26 cellular contexts compared by ENCODE assay signal in genomic region chr1:94616503-94616902, GRCh38.
A peak's percentile ranks its signal among the peaks of the same experiment; 100 is the strongest.
DNase-seq lines count a peak whose midpoint lies in the region; ATAC-seq and TF ChIP-seq lines count a peak whose summit lies in the region.
"Had no signal": no experiment of that assay in that cellular context is flagged by ENCODE, and none has a peak within 500 bp of the region (broad histone marks: within the 10 kb centered on the region; RNA-seq: fewer than 3 reads in every experiment).

No MANE protein-coding gene starts in this region.

- H4K20me1 ChIP-seq in HCT116 (ENCODE audit: insufficient read depth), result no peaks in the 10 kb centered on the region
- no peaks in the 10 kb centered on the region for H4K20me1 ChIP-seq in hepatocyte (ENCODE audit: insufficient read depth, poor library complexity, severe bottlenecking)
- H4K20me1 ChIP-seq in Karpas-422 (ENCODE audit: insufficient read depth, low read depth, low read length), result no peaks in the 10 kb centered on the region

- no peak for TF ChIP-seq POLR2A in HCT116 (IDR thresholded peaks at IDR 0.05; ENCODE audit: borderline replicate concordance, extremely low read depth, insufficient read depth, insufficient read length)

- H3K9me2 ChIP-seq in HCT116 (ENCODE audit: insufficient read depth), result no peaks in the 10 kb centered on the region
- H3K9me2 ChIP-seq in hepatocyte (replicated peaks; ENCODE audit: insufficient read depth), result no peaks in the 10 kb centered on the region
- H3K9me2 ChIP-seq in Karpas-422 (replicated peaks; ENCODE audit: insufficient read depth, low read length), result no peaks in the 10 kb centered on the region

- in situ Hi-C loops in GM13976 (cut with MboI; ENCODE audit: low sequenced_read_pairs, unreplicated experiment), result no loop called here

- H3K27ac Mint-ChIP-seq in progenitor cell of endocrine pancreas, result peak overlapping the region; percentile 18
- H3K27ac Mint-ChIP-seq: activated naive CD8-positive, alpha-beta T cell treated with anti-CD3 and anti-CD28 coated beads, Interleukin-2, amount 50 U/mL, for 24 hours; activated T-cell treated with anti-CD3 and anti-CD28 coated beads, Interleukin-2, amount 50 U/mL, for 72 hours; CD14-positive monocyte; natural killer cell treated with Interleukin-12 subunit alpha and Interleukin-12 subunit beta and Interleukin-15 and Interleukin-18, amount 100 ng/mL, for 72 hours; stimulated activated naive B cell treated with anti-CD40 and anti-IgM and Interleukin-4, amounts not matched to agents 10 μg/mL and 1 μg/mL and 100 μg/mL, for 72 hours had no signal

- peaks cover 7% of the 10 kb centered on the region for H3K9me3 Mint-ChIP-seq in progenitor cell of endocrine pancreas (ENCODE audit: low read depth)
- H3K9me3 Mint-ChIP-seq: natural killer cell treated with Interleukin-12 subunit alpha and Interleukin-12 subunit beta and Interleukin-15 and Interleukin-18, amount 100 ng/mL, for 72 hours had no signal

- no peaks in the 10 kb centered on the region for H3K27me3 ChIP-seq in HCT116 (ENCODE audit: insufficient read depth, low read length)
- no peaks in the 10 kb centered on the region for H3K27me3 ChIP-seq in hepatocyte
- H3K27me3 ChIP-seq in Karpas-422 (ENCODE audit: low read length), result no peaks in the 10 kb centered on the region
- H3K27me3 ChIP-seq: MG63 had no signal

- BruUV-seq in HCT116 (replicated peaks; lab: Mats Ljungman, UMichigan), result no TSS peak

- WGBS in hepatocyte (ENCODE audit: low lambda C conversion rate, missing lambda C conversion rate), result 43% methylated on average over 2 of the region's 2 CpGs

- H3K36me3 ChIP-seq in HCT116 (ENCODE audit: control insufficient read depth in 1 of 2, insufficient read depth in 2 of 2, low read length in 2 of 2), result no peaks in the 10 kb centered on the region
- H3K36me3 ChIP-seq in hepatocyte (replicated peaks; ENCODE audit: insufficient read depth, low read depth), result no peaks in the 10 kb centered on the region
- no peaks in the 10 kb centered on the region for H3K36me3 ChIP-seq in Karpas-422 (ENCODE audit: insufficient read depth, low read length)
- H3K36me3 ChIP-seq: MG63 had no signal

- TF ChIP-seq CTCF in HCT116 (IDR thresholded peaks at IDR 0.05 in 2 of 3, conservative IDR thresholded peaks at IDR 0.05 in 1 of 3; ENCODE audit: borderline replicate concordance in 1 of 3, insufficient read depth in 1 of 3, low read depth in 2 of 3, low read length in 2 of 3), result no peak
- no peak for TF ChIP-seq CTCF in hepatocyte (IDR thresholded peaks at IDR 0.05; ENCODE audit: poor library complexity)
- no peak for TF ChIP-seq CTCF in progenitor cell of endocrine pancreas (IDR thresholded peaks at IDR 0.05; ENCODE audit: unreplicated experiment)
- no peak for TF ChIP-seq CTCF in GM13976 (IDR thresholded peaks at IDR 0.05; ENCODE audit: borderline replicate concordance, control extremely low read depth, extremely low read depth, insufficient read depth, missing control alignments)

- no peak for DNase-seq in HCT116 (ENCODE audit: low read depth, low spot score)
- DNase-seq in NCI-H524 (lab: John Stamatoyannopoulos, UW), result peak; percentile 30 to 79
- no peak for DNase-seq in hepatocyte (ENCODE audit: low spot score)
- no peak for DNase-seq in progenitor cell of endocrine pancreas (ENCODE audit: low spot score, unreplicated experiment)
- DNase-seq in GOT3 (lab: John Stamatoyannopoulos, UW), result no peak
- no peak for DNase-seq in hippocampal formation (lab: John Stamatoyannopoulos, UW)
- DNase-seq in Karpas-422, result no peak
- no peak for DNase-seq in GM13976 (ENCODE audit: low spot score)
- DNase-seq: activated naive CD8-positive, alpha-beta T cell treated with anti-CD3 and anti-CD28 coated beads, Interleukin-2, amount 50 U/mL, for 24 hours; activated T-cell treated with anti-CD3 and anti-CD28 coated beads, Interleukin-2, amount 50 U/mL, for 72 hours; caudate nucleus; cortex of kidney; DND-41; effector memory CD4-positive, alpha-beta T cell; erythroblast; glutamatergic neuron; KBM-7; kidney; MG63; NCI-H2029; stimulated activated naive B cell treated with anti-CD40 and anti-IgM and Interleukin-4, amounts not matched to agents 10 μg/mL and 1 μg/mL and 100 μg/mL, for 72 hours; substantia nigra; T-helper 2 cell had no signal

- H2AFZ ChIP-seq in HCT116 (ENCODE audit: low read depth, low read length, poor library complexity, severe bottlenecking), result no peak overlapping the region
- H2AFZ ChIP-seq in hepatocyte, result no peak overlapping the region
- H2AFZ ChIP-seq in Karpas-422 (ENCODE audit: low read length), result no peak overlapping the region

- intact Hi-C loops in HCT116 (cut with micrococcal nuclease), result no loop called here

- peaks cover 24 to 69% of the 10 kb centered on the region in 2 experiments for H3K4me1 ChIP-seq in HCT116 (ENCODE audit: control insufficient read depth in 1 of 2, insufficient read depth in 2 of 2, low read length in 2 of 2)
- H3K4me1 ChIP-seq in hepatocyte (ENCODE audit: insufficient read depth), result peaks cover 45% of the 10 kb centered on the region
- no peaks in the 10 kb centered on the region for H3K4me1 ChIP-seq in Karpas-422 (ENCODE audit: low read length)

- H3K27ac ChIP-seq in HCT116 (ENCODE audit: low read depth, low read length) (peak overlapping the region; percentile 19; the same call in 1 of the 2 replicates), hepatocyte (peak overlapping the region; percentile 5), Karpas-422 (ENCODE audit: low read length) (no peak overlapping the region)

- RAD21 ChIA-PET in HCT116 (lab: Charles Lee; ENCODE audit: low non-redundant PET in 1 of 2, low total read pairs in 2 of 2, uncharacterized antibody in 2 of 2, unreplicated experiment in 2 of 2), result no interaction called here

- H3K79me2 ChIP-seq in HCT116 (ENCODE audit: insufficient read depth, low read length) (no peaks in the 10 kb centered on the region), hepatocyte (no peaks in the 10 kb centered on the region), Karpas-422 (ENCODE audit: low read length) (no peaks in the 10 kb centered on the region)

- no peak for ATAC-seq in HCT116
- ATAC-seq: activated naive CD8-positive, alpha-beta T cell treated with anti-CD3 and anti-CD28 coated beads, Interleukin-2, amount 50 U/mL, for 24 hours; activated T-cell treated with anti-CD3 and anti-CD28 coated beads, Interleukin-2, amount 50 U/mL, for 72 hours; natural killer cell treated with Interleukin-12 subunit alpha and Interleukin-12 subunit beta and Interleukin-15 and Interleukin-18, amount 100 ng/mL, for 72 hours; Right ventricle myocardium inferior; stimulated activated naive B cell treated with anti-CD40 and anti-IgM and Interleukin-4, amounts not matched to agents 10 μg/mL and 1 μg/mL and 100 μg/mL, for 72 hours had no signal

- POLR2A ChIA-PET in HCT116 (lab: Charles Lee), result no interaction called here

- no peaks in the 10 kb centered on the region for H3K27me3 Mint-ChIP-seq in progenitor cell of endocrine pancreas
- H3K27me3 Mint-ChIP-seq: activated naive CD8-positive, alpha-beta T cell treated with anti-CD3 and anti-CD28 coated beads, Interleukin-2, amount 50 U/mL, for 24 hours had no signal

- H3K9me3 ChIP-seq in HCT116 (ENCODE audit: control insufficient read depth in 1 of 2, insufficient read depth in 1 of 2, low read depth in 1 of 2, low read length in 2 of 2) (peaks cover 0 to 7% of the 10 kb centered on the region in 2 experiments; a peak in 1 of 4 replicates), hepatocyte (ENCODE audit: low read depth) (no peaks in the 10 kb centered on the region), Karpas-422 (ENCODE audit: low read length) (no peaks in the 10 kb centered on the region)

- H3K4me2 ChIP-seq in HCT116 (ENCODE audit: low read length), result peak overlapping the region; percentile 45; the same call in 1 of the 2 replicates
- peak overlapping the region; percentile 1 for H3K4me2 ChIP-seq in hepatocyte
- H3K4me2 ChIP-seq in Karpas-422 (ENCODE audit: low read depth, low read length, poor library complexity, severe bottlenecking), result no peak overlapping the region

- TF ChIP-seq RAD21 in HCT116 (IDR thresholded peaks at IDR 0.05; ENCODE audit: low read depth), result no peak

- H3K36me3 Mint-ChIP-seq in progenitor cell of endocrine pancreas (ENCODE audit: insufficient read depth), result peaks cover 6% of the 10 kb centered on the region

- H3K4me3 ChIP-seq in HCT116 (replicated peaks in 1 of 2; ENCODE audit: low read depth in 1 of 2, low read length in 2 of 2) (no peak overlapping the region), hepatocyte (no peak overlapping the region), Karpas-422 (ENCODE audit: low read length) (no peak overlapping the region)
- H3K4me3 ChIP-seq: MG63 had no signal

- H3K4me1 Mint-ChIP-seq in progenitor cell of endocrine pancreas (ENCODE audit: low read depth), result peaks cover 29% of the 10 kb centered on the region
- H3K4me1 Mint-ChIP-seq: activated naive CD8-positive, alpha-beta T cell treated with anti-CD3 and anti-CD28 coated beads, Interleukin-2, amount 50 U/mL, for 24 hours had no signal

- H3K9ac ChIP-seq in HCT116 (ENCODE audit: low read length), result 0 out of 2 replicates have a peak overlapping the region, but pooled peaks have one; percentile 29
- no peak overlapping the region for H3K9ac ChIP-seq in Karpas-422 (ENCODE audit: low read length)

- no peak overlapping the region for H3K4me3 Mint-ChIP-seq in progenitor cell of endocrine pancreas (ENCODE audit: low read depth)
- H3K4me3 Mint-ChIP-seq: activated naive CD8-positive, alpha-beta T cell treated with anti-CD3 and anti-CD28 coated beads, Interleukin-2, amount 50 U/mL, for 24 hours; activated T-cell treated with anti-CD3 and anti-CD28 coated beads, Interleukin-2, amount 50 U/mL, for 72 hours; CD14-positive monocyte; natural killer cell treated with Interleukin-12 subunit alpha and Interleukin-12 subunit beta and Interleukin-15 and Interleukin-18, amount 100 ng/mL, for 72 hours; stimulated activated naive B cell treated with anti-CD40 and anti-IgM and Interleukin-4, amounts not matched to agents 10 μg/mL and 1 μg/mL and 100 μg/mL, for 72 hours had no signal

- CTCF ChIA-PET in HCT116 (lab: Charles Lee), result no interaction called here

TF ChIP-seq in HCT116, 20 proteins besides CTCF, POLR2A, EP300 and RAD21 (continues in another document):
- no peak for TF ChIP-seq YY1 (IDR thresholded peaks at IDR 0.05; ENCODE audit: extremely low read depth, insufficient replicate concordance, low read depth, low read length)
- TF ChIP-seq ATF3 (IDR thresholded peaks at IDR 0.05), result no peak
- TF ChIP-seq FOSL1 (IDR thresholded peaks at IDR 0.05; ENCODE audit: low read depth), result no peak
- no peak for TF ChIP-seq JUND (IDR thresholded peaks at IDR 0.05)
- TF ChIP-seq MAX (IDR thresholded peaks at IDR 0.05), result no peak
- TF ChIP-seq ZFX (IDR thresholded peaks at IDR 0.05), result no peak
- no peak for TF ChIP-seq SIN3A (IDR thresholded peaks at IDR 0.05; ENCODE audit: low read depth)
- TF ChIP-seq SRF (IDR thresholded peaks at IDR 0.05; ENCODE audit: low read depth), result no peak
- no peak for TF ChIP-seq EZH2 (IDR thresholded peaks at IDR 0.05)

Comparison
In these comparisons a context has a peak if more than half of its experiments do, and no peak if none do; other contexts are left out.
1. DNase-seq: peak in NCI-H524 (2 of 2); none in HCT116 (single experiment), hepatocyte (single experiment), progenitor cell of endocrine pancreas (single experiment), GOT3 (single experiment), hippocampal formation (0 of 2), Karpas-422 (single experiment) and GM13976 (single experiment).